ENCODE assay signal across 13 cellular contexts in genomic region chr5:80182802-80183645, GRCh38.
DNase-seq lines count a peak whose midpoint lies in the region; ATAC-seq, FAIRE-seq and TF ChIP-seq lines count a peak whose summit lies in the region.
"Had no signal": no experiment of that assay in that cellular context is flagged by ENCODE, and none has a peak within 500 bp of the region (broad histone marks: within the 10 kb centered on the region; RNA-seq: fewer than 3 reads in every experiment).

No MANE protein-coding gene starts in this region.

- POLR2A ChIA-PET in PC-9 (lab: Charles Lee; ENCODE audit: unreplicated experiment), result interaction anchor here (0.6 to 1.7 kb wide), 2 partner anchors 73 to 795 kb away, joined by 3 to 6 read pairs; partner anchors contain the start of gene SERINC5

- ATAC-seq in HG02759 (IDR thresholded peaks at IDR 0.05; ENCODE audit: unreplicated experiment), result no peak

- FAIRE-seq in RCC 7860 (lab: Jason Lieb, UNC), result no peak
- FAIRE-seq: GM18507, TTC549 had no signal

- H3K27me3 ChIP-seq in PC-9 (ENCODE audit: insufficient read depth, low read depth), result no peaks in the 10 kb centered on the region

- H3K79me2 ChIP-seq in PC-9 (ENCODE audit: low read depth), result peaks cover 66% of the 10 kb centered on the region

- peaks cover 69% of the 10 kb centered on the region for H3F3A ChIP-seq in PC-9 (ENCODE audit: insufficient read depth, low read depth)

- H3K4me3 ChIP-seq in PC-9 (no peak overlapping the region; the same call in 1 of the 2 replicates), epithelial cell of esophagus (ENCODE audit: low read length) (no peak overlapping the region)

- BruUV-seq in PC-9 (replicated peaks; lab: Mats Ljungman, UMichigan), result TSS peak; percentile 87

- TF ChIP-seq CTCF in PC-9 (conservative IDR thresholded peaks at IDR 0.05), result no peak
- no peak for TF ChIP-seq CTCF in epithelial cell of esophagus (IDR thresholded peaks at IDR 0.05; ENCODE audit: insufficient read depth, low read depth, low read length, missing control alignments)

- H3K4me1 ChIP-seq in PC-9 (replicated peaks; ENCODE audit: insufficient read depth), result peaks cover 91% of the 10 kb centered on the region

- H3K4me2 ChIP-seq in PC-9, result peak overlapping the region; percentile 65

- no peaks in the 10 kb centered on the region for H4K20me1 ChIP-seq in PC-9 (ENCODE audit: insufficient read depth)

- H3K9me2 ChIP-seq in PC-9 (ENCODE audit: insufficient read depth), result no peaks in the 10 kb centered on the region

- no peaks in the 10 kb centered on the region for H3K36me3 ChIP-seq in PC-9 (ENCODE audit: low read depth)

- CTCF ChIA-PET in PC-9 (lab: Charles Lee), result no interaction called here

- H3K27ac ChIP-seq in PC-9, result peak overlapping the region; percentile 99

- peak; percentile 22 for DNase-seq in NCI-H748 (lab: John Stamatoyannopoulos, UW; ENCODE audit: unreplicated experiment)
- no peak for DNase-seq in NCI-H748 treated with DMSO at 0.1 percent for 48 hours (lab: John Stamatoyannopoulos, UW)
- peak; percentile 61 to 78 for DNase-seq in PC-9
- peak; percentile 30 for DNase-seq in epithelial cell of esophagus (ENCODE audit: low read depth)
- DNase-seq in stimulated activated CD8-positive, alpha-beta memory T cell treated with anti-CD3 and anti-CD28 coated beads, Interleukin-4, amount 100 ng/mL, for 48 hours, result peak; percentile 23
- DNase-seq in NCI-H526 treated with DMSO at 0.1 percent for 48 hours (lab: John Stamatoyannopoulos, UW), result no peak
- DNase-seq in RCC 7860 (ENCODE audit: low spot score), result no peak
- DNase-seq: immature natural killer cell, NCI-H1105, right cardiac atrium had no signal

- intact Hi-C loops in PC-9 (cut with micrococcal nuclease; ENCODE audit: unreplicated experiment), result no loop called here

- H2AFZ ChIP-seq in PC-9, result no peak overlapping the region

- H3K9me3 ChIP-seq in PC-9 (ENCODE audit: insufficient read depth, low read depth), result no peaks in the 10 kb centered on the region

Comparison
In these comparisons a context has a peak if more than half of its experiments do, and no peak if none do; other contexts are left out.
1. DNase-seq: peak in NCI-H748 (single experiment), PC-9 (2 of 2), epithelial cell of esophagus (single experiment) and stimulated activated CD8-positive, alpha-beta memory T cell treated with anti-CD3 and anti-CD28 coated beads, Interleukin-4, amount 100 ng/mL, for 48 hours (single experiment); none in NCI-H748 treated with DMSO at 0.1 percent for 48 hours (single experiment), NCI-H526 treated with DMSO at 0.1 percent for 48 hours (single experiment) and RCC 7860 (single experiment).